ENCODE assay signal across 1 cellular context in the genomic region with DNA sequence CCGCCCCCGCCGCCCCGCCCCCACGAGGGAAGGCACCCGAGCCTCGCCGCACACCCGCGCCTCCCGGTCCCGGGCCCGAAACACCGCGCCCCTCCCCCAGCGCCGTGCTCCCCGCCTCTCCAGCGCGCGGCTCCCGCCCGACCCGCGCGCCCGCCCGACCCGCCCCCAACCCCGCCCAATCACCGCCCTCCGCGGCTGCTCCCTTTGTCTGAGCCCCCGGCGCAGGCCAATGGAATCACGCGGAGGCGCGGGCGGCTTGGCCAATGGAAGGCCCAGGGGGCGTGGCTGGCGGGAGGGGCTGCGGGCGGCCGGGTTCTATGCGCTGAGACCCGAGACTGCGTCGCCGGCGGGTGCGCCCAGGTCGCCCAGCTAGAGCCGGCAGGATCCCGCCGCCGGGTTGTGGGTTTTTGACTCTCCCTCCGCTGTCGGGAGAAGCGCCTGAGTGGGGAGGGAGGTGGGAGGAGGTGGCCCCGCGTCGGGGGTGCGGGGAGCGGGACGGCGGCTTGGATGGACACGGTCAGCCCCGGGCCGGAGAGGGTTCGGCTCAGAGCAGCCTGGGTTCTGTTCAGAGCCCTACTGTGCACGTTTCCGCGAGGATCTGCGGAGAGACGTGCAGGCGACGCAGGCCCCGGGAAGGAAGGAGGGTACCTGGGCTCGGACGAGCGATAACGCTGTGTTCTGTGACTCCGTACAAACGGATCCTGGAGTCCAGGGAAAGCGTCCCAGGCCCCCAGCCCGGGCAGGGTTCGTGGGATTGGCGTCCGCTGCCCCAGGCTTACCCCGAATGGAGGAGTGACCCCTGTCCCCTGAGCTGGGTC.
TF ChIP-seq lines count a peak whose summit lies in the region.

No MANE protein-coding gene starts in this region.

TF ChIP-seq in HepG2, 621 proteins besides CTCF, POLR2A, EP300 and RAD21 (continued from another document and continues in another):
- TF ChIP-seq, protein P1, sequence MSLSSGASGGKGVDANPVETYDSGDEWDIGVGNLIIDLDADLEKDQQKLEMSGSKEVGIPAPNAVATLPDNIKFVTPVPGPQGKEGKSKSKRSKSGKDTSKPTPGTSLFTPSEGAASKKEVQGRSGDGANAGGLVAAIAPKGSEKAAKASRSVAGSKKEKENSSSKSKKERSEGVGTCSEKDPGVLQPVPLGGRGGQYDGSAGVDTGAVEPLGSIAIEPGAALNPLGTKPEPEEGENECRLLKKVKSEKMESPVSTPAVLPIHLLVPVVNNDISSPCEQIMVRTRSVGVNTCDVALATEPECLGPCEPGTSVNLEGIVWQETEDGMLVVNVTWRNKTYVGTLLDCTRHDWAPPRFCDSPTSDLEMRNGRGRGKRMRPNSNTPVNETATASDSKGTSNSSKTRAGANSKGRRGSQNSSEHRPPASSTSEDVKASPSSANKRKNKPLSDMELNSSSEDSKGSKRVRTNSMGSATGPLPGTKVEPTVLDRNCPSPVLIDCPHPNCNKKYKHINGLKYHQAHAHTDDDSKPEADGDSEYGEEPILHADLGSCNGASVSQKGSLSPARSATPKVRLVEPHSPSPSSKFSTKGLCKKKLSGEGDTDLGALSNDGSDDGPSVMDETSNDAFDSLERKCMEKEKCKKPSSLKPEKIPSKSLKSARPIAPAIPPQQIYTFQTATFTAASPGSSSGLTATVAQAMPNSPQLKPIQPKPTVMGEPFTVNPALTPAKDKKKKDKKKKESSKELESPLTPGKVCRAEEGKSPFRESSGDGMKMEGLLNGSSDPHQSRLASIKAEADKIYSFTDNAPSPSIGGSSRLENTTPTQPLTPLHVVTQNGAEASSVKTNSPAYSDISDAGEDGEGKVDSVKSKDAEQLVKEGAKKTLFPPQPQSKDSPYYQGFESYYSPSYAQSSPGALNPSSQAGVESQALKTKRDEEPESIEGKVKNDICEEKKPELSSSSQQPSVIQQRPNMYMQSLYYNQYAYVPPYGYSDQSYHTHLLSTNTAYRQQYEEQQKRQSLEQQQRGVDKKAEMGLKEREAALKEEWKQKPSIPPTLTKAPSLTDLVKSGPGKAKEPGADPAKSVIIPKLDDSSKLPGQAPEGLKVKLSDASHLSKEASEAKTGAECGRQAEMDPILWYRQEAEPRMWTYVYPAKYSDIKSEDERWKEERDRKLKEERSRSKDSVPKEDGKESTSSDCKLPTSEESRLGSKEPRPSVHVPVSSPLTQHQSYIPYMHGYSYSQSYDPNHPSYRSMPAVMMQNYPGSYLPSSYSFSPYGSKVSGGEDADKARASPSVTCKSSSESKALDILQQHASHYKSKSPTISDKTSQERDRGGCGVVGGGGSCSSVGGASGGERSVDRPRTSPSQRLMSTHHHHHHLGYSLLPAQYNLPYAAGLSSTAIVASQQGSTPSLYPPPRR (CRISPR knock-in tag; IDR thresholded peaks at IDR 0.05; ENCODE audit: borderline replicate concordance), result no peak
- TF ChIP-seq POLR2AphosphoS5 (IDR thresholded peaks at IDR 0.05; ENCODE audit: low read depth, low read length) (peak; percentile 52; the same call in 1 of the 2 replicates), U2AF1 (optimal IDR thresholded peaks at IDR 0.05; ENCODE audit: low read depth, low read length) (no peak), ZNF749 (CRISPR knock-in tag; IDR thresholded peaks at IDR 0.05; ENCODE audit: borderline replicate concordance) (peak; percentile 20; the same call in 1 of the 2 replicates), ZNF781 (CRISPR knock-in tag; IDR thresholded peaks at IDR 0.05; ENCODE audit: borderline replicate concordance, not compliant biosample characterization) (peak; percentile 58), ZNF879 (CRISPR knock-in tag; IDR thresholded peaks at IDR 0.05) (no peak), ZFP37 (CRISPR knock-in tag; IDR thresholded peaks at IDR 0.05; ENCODE audit: borderline replicate concordance) (no peak), JUN (CRISPR knock-in tag; IDR thresholded peaks at IDR 0.05) (no peak), ZMAT3 (CRISPR knock-in tag; conservative IDR thresholded peaks at IDR 0.05) (no peak), RXRA (CRISPR knock-in tag; IDR thresholded peaks at IDR 0.05) (peak; percentile 39; the same call in 1 of the 2 replicates), ZFYVE20 (CRISPR knock-in tag; IDR thresholded peaks at IDR 0.05; ENCODE audit: borderline replicate concordance, low read depth) (no peak), ZNF788 (CRISPR knock-in tag; IDR thresholded peaks at IDR 0.05; ENCODE audit: borderline replicate concordance) (no peak), KDM2A (CRISPR knock-in tag; IDR thresholded peaks at IDR 0.05; ENCODE audit: borderline replicate concordance, low read depth) (peak; percentile 29; the same call in 1 of the 2 replicates), KAT2B (IDR thresholded peaks at IDR 0.05; ENCODE audit: borderline replicate concordance, low read depth, low read length) (no peak), KLF13 (CRISPR knock-in tag; IDR thresholded peaks at IDR 0.05) (0 out of 2 replicates have a peak, but pooled peaks have one; percentile 31), NFYC (CRISPR knock-in tag; IDR thresholded peaks at IDR 0.05) (peak; percentile 86), KAT7 (CRISPR knock-in tag; IDR thresholded peaks at IDR 0.05; ENCODE audit: borderline replicate concordance) (no peak), MAZ (IDR thresholded peaks at IDR 0.05; ENCODE audit: borderline replicate concordance, low read depth, low read length) (peak; percentile 53; the same call in 1 of the 2 replicates), MAZ (CRISPR knock-in tag; IDR thresholded peaks at IDR 0.05; ENCODE audit: low read depth) (no peak; the same call in 1 of the 2 replicates), ZNF598 (CRISPR knock-in tag; IDR thresholded peaks at IDR 0.05; ENCODE audit: borderline replicate concordance) (peak; percentile 91; the same call in 1 of the 2 replicates), RBM39 (IDR thresholded peaks at IDR 0.05; ENCODE audit: low read depth, low read length, poor library complexity, severe bottlenecking) (peak; percentile 62), ZNF547 (CRISPR knock-in tag; IDR thresholded peaks at IDR 0.05) (peak; percentile 85; the same call in 1 of the 2 replicates), JARID2 (CRISPR knock-in tag; IDR thresholded peaks at IDR 0.05; ENCODE audit: insufficient replicate concordance) (no peak), NFKB2 (CRISPR knock-in tag; IDR thresholded peaks at IDR 0.05; ENCODE audit: borderline replicate concordance) (peak; percentile 75; the same call in 1 of the 2 replicates), U2AF2 (IDR thresholded peaks at IDR 0.05; ENCODE audit: low read depth, low read length) (no peak), ZNF891 (CRISPR knock-in tag; IDR thresholded peaks at IDR 0.05) (no peak; the same call in 1 of the 2 replicates), PCBP1 (IDR thresholded peaks at IDR 0.05; ENCODE audit: borderline replicate concordance, low read depth, low read length) (0 out of 2 replicates have a peak, but pooled peaks have one; percentile 47), ZNF83 (CRISPR knock-in tag; IDR thresholded peaks at IDR 0.05; ENCODE audit: borderline replicate concordance) (peak; percentile 62; the same call in 1 of the 2 replicates), ZFP90 (CRISPR knock-in tag; IDR thresholded peaks at IDR 0.05; ENCODE audit: borderline replicate concordance) (no peak), ZNF878 (CRISPR knock-in tag; IDR thresholded peaks at IDR 0.05) (peak; percentile 75; the same call in 1 of the 2 replicates), ZNF496 (CRISPR knock-in tag; IDR thresholded peaks at IDR 0.05; ENCODE audit: insufficient replicate concordance) (no peak)
- TF ChIP-seq, protein P2, sequence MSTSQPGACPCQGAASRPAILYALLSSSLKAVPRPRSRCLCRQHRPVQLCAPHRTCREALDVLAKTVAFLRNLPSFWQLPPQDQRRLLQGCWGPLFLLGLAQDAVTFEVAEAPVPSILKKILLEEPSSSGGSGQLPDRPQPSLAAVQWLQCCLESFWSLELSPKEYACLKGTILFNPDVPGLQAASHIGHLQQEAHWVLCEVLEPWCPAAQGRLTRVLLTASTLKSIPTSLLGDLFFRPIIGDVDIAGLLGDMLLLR (CRISPR knock-in tag; IDR thresholded peaks at IDR 0.05), result peak; percentile 74; the same call in 1 of the 2 replicates
- TF ChIP-seq, protein P3, sequence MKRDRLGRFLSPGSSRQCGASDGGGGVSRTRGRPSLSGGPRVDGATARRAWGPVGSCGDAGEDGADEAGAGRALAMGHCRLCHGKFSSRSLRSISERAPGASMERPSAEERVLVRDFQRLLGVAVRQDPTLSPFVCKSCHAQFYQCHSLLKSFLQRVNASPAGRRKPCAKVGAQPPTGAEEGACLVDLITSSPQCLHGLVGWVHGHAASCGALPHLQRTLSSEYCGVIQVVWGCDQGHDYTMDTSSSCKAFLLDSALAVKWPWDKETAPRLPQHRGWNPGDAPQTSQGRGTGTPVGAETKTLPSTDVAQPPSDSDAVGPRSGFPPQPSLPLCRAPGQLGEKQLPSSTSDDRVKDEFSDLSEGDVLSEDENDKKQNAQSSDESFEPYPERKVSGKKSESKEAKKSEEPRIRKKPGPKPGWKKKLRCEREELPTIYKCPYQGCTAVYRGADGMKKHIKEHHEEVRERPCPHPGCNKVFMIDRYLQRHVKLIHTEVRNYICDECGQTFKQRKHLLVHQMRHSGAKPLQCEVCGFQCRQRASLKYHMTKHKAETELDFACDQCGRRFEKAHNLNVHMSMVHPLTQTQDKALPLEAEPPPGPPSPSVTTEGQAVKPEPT (CRISPR knock-in tag; IDR thresholded peaks at IDR 0.05; ENCODE audit: low read depth), result no peak
- TF ChIP-seq, protein P4, sequence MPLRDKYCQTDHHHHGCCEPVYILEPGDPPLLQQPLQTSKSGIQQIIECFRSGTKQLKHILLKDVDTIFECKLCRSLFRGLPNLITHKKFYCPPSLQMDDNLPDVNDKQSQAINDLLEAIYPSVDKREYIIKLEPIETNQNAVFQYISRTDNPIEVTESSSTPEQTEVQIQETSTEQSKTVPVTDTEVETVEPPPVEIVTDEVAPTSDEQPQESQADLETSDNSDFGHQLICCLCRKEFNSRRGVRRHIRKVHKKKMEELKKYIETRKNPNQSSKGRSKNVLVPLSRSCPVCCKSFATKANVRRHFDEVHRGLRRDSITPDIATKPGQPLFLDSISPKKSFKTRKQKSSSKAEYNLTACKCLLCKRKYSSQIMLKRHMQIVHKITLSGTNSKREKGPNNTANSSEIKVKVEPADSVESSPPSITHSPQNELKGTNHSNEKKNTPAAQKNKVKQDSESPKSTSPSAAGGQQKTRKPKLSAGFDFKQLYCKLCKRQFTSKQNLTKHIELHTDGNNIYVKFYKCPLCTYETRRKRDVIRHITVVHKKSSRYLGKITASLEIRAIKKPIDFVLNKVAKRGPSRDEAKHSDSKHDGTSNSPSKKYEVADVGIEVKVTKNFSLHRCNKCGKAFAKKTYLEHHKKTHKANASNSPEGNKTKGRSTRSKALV (CRISPR knock-in tag; IDR thresholded peaks at IDR 0.05), result peak; percentile 75
- TF ChIP-seq, protein P5, sequence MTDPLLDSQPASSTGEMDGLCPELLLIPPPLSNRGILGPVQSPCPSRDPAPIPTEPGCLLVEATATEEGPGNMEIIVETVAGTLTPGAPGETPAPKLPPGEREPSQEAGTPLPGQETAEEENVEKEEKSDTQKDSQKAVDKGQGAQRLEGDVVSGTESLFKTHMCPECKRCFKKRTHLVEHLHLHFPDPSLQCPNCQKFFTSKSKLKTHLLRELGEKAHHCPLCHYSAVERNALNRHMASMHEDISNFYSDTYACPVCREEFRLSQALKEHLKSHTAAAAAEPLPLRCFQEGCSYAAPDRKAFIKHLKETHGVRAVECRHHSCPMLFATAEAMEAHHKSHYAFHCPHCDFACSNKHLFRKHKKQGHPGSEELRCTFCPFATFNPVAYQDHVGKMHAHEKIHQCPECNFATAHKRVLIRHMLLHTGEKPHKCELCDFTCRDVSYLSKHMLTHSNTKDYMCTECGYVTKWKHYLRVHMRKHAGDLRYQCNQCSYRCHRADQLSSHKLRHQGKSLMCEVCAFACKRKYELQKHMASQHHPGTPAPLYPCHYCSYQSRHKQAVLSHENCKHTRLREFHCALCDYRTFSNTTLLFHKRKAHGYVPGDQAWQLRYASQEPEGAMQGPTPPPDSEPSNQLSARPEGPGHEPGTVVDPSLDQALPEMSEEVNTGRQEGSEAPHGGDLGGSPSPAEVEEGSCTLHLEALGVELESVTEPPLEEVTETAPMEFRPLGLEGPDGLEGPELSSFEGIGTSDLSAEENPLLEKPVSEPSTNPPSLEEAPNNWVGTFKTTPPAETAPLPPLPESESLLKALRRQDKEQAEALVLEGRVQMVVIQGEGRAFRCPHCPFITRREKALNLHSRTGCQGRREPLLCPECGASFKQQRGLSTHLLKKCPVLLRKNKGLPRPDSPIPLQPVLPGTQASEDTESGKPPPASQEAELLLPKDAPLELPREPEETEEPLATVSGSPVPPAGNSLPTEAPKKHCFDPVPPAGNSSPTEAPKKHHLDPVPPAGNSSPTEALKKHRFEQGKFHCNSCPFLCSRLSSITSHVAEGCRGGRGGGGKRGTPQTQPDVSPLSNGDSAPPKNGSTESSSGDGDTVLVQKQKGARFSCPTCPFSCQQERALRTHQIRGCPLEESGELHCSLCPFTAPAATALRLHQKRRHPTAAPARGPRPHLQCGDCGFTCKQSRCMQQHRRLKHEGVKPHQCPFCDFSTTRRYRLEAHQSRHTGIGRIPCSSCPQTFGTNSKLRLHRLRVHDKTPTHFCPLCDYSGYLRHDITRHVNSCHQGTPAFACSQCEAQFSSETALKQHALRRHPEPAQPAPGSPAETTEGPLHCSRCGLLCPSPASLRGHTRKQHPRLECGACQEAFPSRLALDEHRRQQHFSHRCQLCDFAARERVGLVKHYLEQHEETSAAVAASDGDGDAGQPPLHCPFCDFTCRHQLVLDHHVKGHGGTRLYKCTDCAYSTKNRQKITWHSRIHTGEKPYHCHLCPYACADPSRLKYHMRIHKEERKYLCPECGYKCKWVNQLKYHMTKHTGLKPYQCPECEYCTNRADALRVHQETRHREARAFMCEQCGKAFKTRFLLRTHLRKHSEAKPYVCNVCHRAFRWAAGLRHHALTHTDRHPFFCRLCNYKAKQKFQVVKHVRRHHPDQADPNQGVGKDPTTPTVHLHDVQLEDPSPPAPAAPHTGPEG (CRISPR knock-in tag; IDR thresholded peaks at IDR 0.05), result no peak; the same call in 1 of the 2 replicates
- TF ChIP-seq, protein P6, sequence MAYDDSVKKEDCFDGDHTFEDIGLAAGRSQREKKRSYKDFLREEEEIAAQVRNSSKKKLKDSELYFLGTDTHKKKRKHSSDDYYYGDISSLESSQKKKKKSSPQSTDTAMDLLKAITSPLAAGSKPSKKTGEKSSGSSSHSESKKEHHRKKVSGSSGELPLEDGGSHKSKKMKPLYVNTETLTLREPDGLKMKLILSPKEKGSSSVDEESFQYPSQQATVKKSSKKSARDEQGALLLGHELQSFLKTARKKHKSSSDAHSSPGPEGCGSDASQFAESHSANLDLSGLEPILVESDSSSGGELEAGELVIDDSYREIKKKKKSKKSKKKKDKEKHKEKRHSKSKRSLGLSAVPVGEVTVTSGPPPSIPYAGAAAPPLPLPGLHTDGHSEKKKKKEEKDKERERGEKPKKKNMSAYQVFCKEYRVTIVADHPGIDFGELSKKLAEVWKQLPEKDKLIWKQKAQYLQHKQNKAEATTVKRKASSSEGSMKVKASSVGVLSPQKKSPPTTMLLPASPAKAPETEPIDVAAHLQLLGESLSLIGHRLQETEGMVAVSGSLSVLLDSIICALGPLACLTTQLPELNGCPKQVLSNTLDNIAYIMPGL (CRISPR knock-in tag; IDR thresholded peaks at IDR 0.05; ENCODE audit: borderline replicate concordance in 1 of 2, low read depth in 1 of 2), result peak in 1 of 2 experiments; percentile 9; a peak in 2 of 4 replicates
- TF ChIP-seq, protein P7, sequence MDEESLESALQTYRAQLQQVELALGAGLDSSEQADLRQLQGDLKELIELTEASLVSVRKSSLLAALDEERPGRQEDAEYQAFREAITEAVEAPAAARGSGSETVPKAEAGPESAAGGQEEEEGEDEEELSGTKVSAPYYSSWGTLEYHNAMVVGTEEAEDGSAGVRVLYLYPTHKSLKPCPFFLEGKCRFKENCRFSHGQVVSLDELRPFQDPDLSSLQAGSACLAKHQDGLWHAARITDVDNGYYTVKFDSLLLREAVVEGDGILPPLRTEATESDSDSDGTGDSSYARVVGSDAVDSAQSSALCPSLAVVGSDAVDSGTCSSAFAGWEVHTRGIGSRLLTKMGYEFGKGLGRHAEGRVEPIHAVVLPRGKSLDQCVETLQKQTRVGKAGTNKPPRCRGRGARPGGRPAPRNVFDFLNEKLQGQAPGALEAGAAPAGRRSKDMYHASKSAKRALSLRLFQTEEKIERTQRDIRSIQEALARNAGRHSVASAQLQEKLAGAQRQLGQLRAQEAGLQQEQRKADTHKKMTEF (CRISPR knock-in tag; IDR thresholded peaks at IDR 0.05), result no peak
